12 cellular contexts compared by ENCODE assay signal in genomic region chr11:99693941-99694492, GRCh38.
A peak's percentile ranks its signal among the peaks of the same experiment; 100 is the strongest.
DNase-seq lines count a peak whose midpoint lies in the region; ATAC-seq and TF ChIP-seq lines count a peak whose summit lies in the region.
"Had no signal": no experiment of that assay in that cellular context is flagged by ENCODE, and none has a peak within 500 bp of the region (broad histone marks: within the 10 kb centered on the region; RNA-seq: fewer than 3 reads in every experiment).

No MANE protein-coding gene starts in this region.

- H3K9me3 ChIP-seq in fibroblast of lung (ENCODE audit: control insufficient read depth, insufficient read depth, low read depth, low read length) = no peaks in the 10 kb centered on the region
- no peaks in the 10 kb centered on the region for H3K9me3 ChIP-seq in skeletal muscle satellite cell (replicated peaks; ENCODE audit: low read length)
- H3K9me3 ChIP-seq: uterus had no signal

- intact Hi-C loops in Right ventricle myocardium inferior (cut with DNase I) = no loop called here

- H3K36me3 ChIP-seq in fibroblast of lung (ENCODE audit: control insufficient read depth, insufficient read depth, low read length) (no peaks in the 10 kb centered on the region), skeletal muscle satellite cell (ENCODE audit: insufficient read depth, low read length) (no peaks in the 10 kb centered on the region)
- H3K36me3 ChIP-seq: uterus had no signal

- TF ChIP-seq CTCF in RWPE1 (conservative IDR thresholded peaks at IDR 0.05; ENCODE audit: low read depth) = no peak
- no peak for TF ChIP-seq CTCF in fibroblast of lung (conservative IDR thresholded peaks at IDR 0.05 in 1 of 2, IDR thresholded peaks at IDR 0.05 in 1 of 2; ENCODE audit: low read depth in 1 of 2, low read length in 2 of 2)

- H3K4me3 ChIP-seq in fibroblast of lung (replicated peaks in 1 of 4; ENCODE audit: control extremely low read depth in 1 of 4, insufficient read depth in 1 of 4, low read depth in 3 of 4, low read length in 4 of 4) = peak overlapping the region in 1 of 4 experiments; percentile 23
- H3K4me3 ChIP-seq in skeletal muscle satellite cell (ENCODE audit: low read length) = peak overlapping the region; percentile 48
- H3K4me3 ChIP-seq: uterus had no signal

- POLR2A ChIA-PET in RWPE1 (lab: Yijun Ruan, JAX; ENCODE audit: low non-redundant PET) = no interaction called here

- CTCF ChIA-PET in RWPE1 (lab: Yijun Ruan, JAX) = no interaction called here

- H4K20me1 ChIP-seq in fibroblast of lung (ENCODE audit: control insufficient read depth, extremely low read depth, insufficient read depth, low read length) = no peaks in the 10 kb centered on the region

- ATAC-seq in Right ventricle myocardium inferior = no peak
- ATAC-seq: activated CD4-positive, alpha-beta T cell treated with anti-CD3 and anti-CD28 coated beads for 36 hours; left colon had no signal

- H3K4me1 ChIP-seq in fibroblast of lung (ENCODE audit: control insufficient read depth, extremely low read depth, insufficient read depth, low read length) (no peaks in the 10 kb centered on the region), skeletal muscle satellite cell (ENCODE audit: control insufficient read depth, insufficient read depth, low read length) (peaks cover 24% of the 10 kb centered on the region)
- H3K4me1 ChIP-seq: uterus had no signal

- H3K27me3 ChIP-seq in fibroblast of lung (ENCODE audit: control insufficient read depth, insufficient read depth, low read length) (no peaks in the 10 kb centered on the region), skeletal muscle satellite cell (ENCODE audit: control insufficient read depth, insufficient read depth, low read length) (no peaks in the 10 kb centered on the region)
- H3K27me3 ChIP-seq: uterus had no signal

- H3K4me2 ChIP-seq in fibroblast of lung (ENCODE audit: extremely low read depth, insufficient read depth, low read length) (peak overlapping the region; percentile 61), skeletal muscle satellite cell (ENCODE audit: low read length) (peak overlapping the region; percentile 72)

- no peak overlapping the region for H2AFZ ChIP-seq in fibroblast of lung (ENCODE audit: low read length)

- DNase-seq in HT1080 (ENCODE audit: low read depth) (peak; percentile 60), RWPE1 (ENCODE audit: low spot score) (peak; percentile 60), fibroblast of lung (ENCODE audit: low read depth in 2 of 2) (peak; percentile 85 to 92), RPMI8226 (no peak), Right ventricle myocardium inferior (ENCODE audit: missing footprints) (no peak)
- no peak for DNase-seq in activated effector memory CD4-positive, alpha-beta T cell treated with anti-CD3 and anti-CD28 coated beads, Interleukin-2, amount 50 U/mL, for 16 hours
- DNase-seq: activated CD4-positive, alpha-beta T cell treated with anti-CD3 and anti-CD28 coated beads for 36 hours; effector memory CD4-positive, alpha-beta T cell; left colon; MV-4-11; uterus had no signal

- no peak overlapping the region for H3K9ac ChIP-seq in fibroblast of lung (ENCODE audit: insufficient read depth, low read length)
- peak overlapping the region; percentile 52 for H3K9ac ChIP-seq in skeletal muscle satellite cell (ENCODE audit: low read depth, low read length)

- H3K79me2 ChIP-seq in fibroblast of lung (ENCODE audit: control insufficient read depth, insufficient read depth, low read length) = no peaks in the 10 kb centered on the region

- H3K27ac ChIP-seq in RWPE1 (no peak overlapping the region), fibroblast of lung (ENCODE audit: insufficient read depth, low read length) (peak overlapping the region; percentile 43)
- H3K27ac ChIP-seq: uterus had no signal

Comparison
In these comparisons a context has a peak if more than half of its experiments do, and no peak if none do; other contexts are left out.
1. DNase-seq: peak in HT1080 (single experiment), RWPE1 (single experiment) and fibroblast of lung (2 of 2); none in activated effector memory CD4-positive, alpha-beta T cell treated with anti-CD3 and anti-CD28 coated beads, Interleukin-2, amount 50 U/mL, for 16 hours (single experiment), RPMI8226 (single experiment) and Right ventricle myocardium inferior (single experiment).